ENCODE assay signal across 23 cellular contexts in genomic region chr4:187171731-187172339, GRCh38.
DNase-seq lines count a peak whose midpoint lies in the region; ATAC-seq, FAIRE-seq and TF ChIP-seq lines count a peak whose summit lies in the region.
"Had no signal": no experiment of that assay in that cellular context is flagged by ENCODE, and none has a peak within 500 bp of the region (broad histone marks: within the 10 kb centered on the region; RNA-seq: fewer than 3 reads in every experiment).

No MANE protein-coding gene starts in this region.

- peak overlapping the region in 1 of 3 donors; percentile 43 for H3K4me3 ChIP-seq in breast epithelium
- no peak overlapping the region for H3K4me3 ChIP-seq in suprapubic skin
- no peak overlapping the region for H3K4me3 ChIP-seq in pancreas
- H3K4me3 ChIP-seq: A549 had no signal

- H3K4me1 ChIP-seq in breast epithelium (no peaks in the 10 kb centered on the region), suprapubic skin (no peaks in the 10 kb centered on the region), pancreas (no peaks in the 10 kb centered on the region)
- H3K4me1 ChIP-seq: A549 had no signal

- TF ChIP-seq POLR2A in breast epithelium (IDR thresholded peaks at IDR 0.05) (no peak), suprapubic skin (IDR thresholded peaks at IDR 0.05) (no peak)

- H3K4me1 Mint-ChIP-seq in MCF 10A (ENCODE audit: insufficient read depth, unreplicated experiment) (peaks cover 18% of the 10 kb centered on the region), WTC11 (peaks cover 7% of the 10 kb centered on the region)
- H3K4me1 Mint-ChIP-seq: activated B cell treated with CpG ODN at 0.5 μM for 24 hours; activated naive CD4-positive, alpha-beta T cell treated with anti-CD3 and anti-CD28 coated beads, Interleukin-2, amount 50 U/mL, for 24 hours; CD8-positive, alpha-beta memory T cell had no signal

- TF ChIP-seq CTCF in MCF 10A (IDR thresholded peaks at IDR 0.05; ENCODE audit: unreplicated experiment) (no peak), breast epithelium (IDR thresholded peaks at IDR 0.05) (no peak), WTC11 (IDR thresholded peaks at IDR 0.05) (no peak), suprapubic skin (IDR thresholded peaks at IDR 0.05) (no peak), pancreas (IDR thresholded peaks at IDR 0.05) (no peak)

- H3K27me3 ChIP-seq in breast epithelium: no peaks in the 10 kb centered on the region
- no peaks in the 10 kb centered on the region for H3K27me3 ChIP-seq in suprapubic skin
- H3K27me3 ChIP-seq in pancreas: no peaks in the 10 kb centered on the region

- intact Hi-C loops in MCF 10A (cut with micrococcal nuclease) (loop anchor here (5.0 kb wide), 1 partner anchor 445 kb away; no protein-coding TSS in a partner anchor), breast epithelium (cut with DNase I; ENCODE audit: low total_unique reads) (no loop called here), pancreas (cut with DNase I) (no loop called here)

- H3K27me3 Mint-ChIP-seq in MCF 10A (ENCODE audit: insufficient read depth, unreplicated experiment): no peaks in the 10 kb centered on the region
- H3K27me3 Mint-ChIP-seq in WTC11 (ENCODE audit: low read depth): no peaks in the 10 kb centered on the region
- H3K27me3 Mint-ChIP-seq: activated B cell treated with CpG ODN at 0.5 μM for 24 hours; activated naive CD4-positive, alpha-beta T cell treated with anti-CD3 and anti-CD28 coated beads, Interleukin-2, amount 50 U/mL, for 24 hours; CD8-positive, alpha-beta memory T cell had no signal

- TF ChIP-seq EP300 in suprapubic skin (IDR thresholded peaks at IDR 0.05): no peak

- no TSS peak for BruUV-seq in MCF 10A (replicated peaks; lab: Mats Ljungman, UMichigan)

- H3K27ac Mint-ChIP-seq in MCF 10A (ENCODE audit: low read depth, unreplicated experiment) (peak overlapping the region; percentile 75), WTC11 (no peak overlapping the region)
- H3K27ac Mint-ChIP-seq: activated B cell treated with CpG ODN at 0.5 μM for 24 hours; activated CD8-positive, alpha-beta T cell treated with anti-CD3 and anti-CD28 coated beads, Interleukin-2, amount 10 ng/mL, durations not matched to agents 7 days and 5 days; activated naive CD4-positive, alpha-beta T cell treated with anti-CD3 and anti-CD28 coated beads, Interleukin-2, amount 50 U/mL, for 24 hours; CD8-positive, alpha-beta memory T cell; T-helper 1 cell treated with Interleukin-12 subunit alpha and Interleukin-12 subunit beta and Interleukin-4 antibody, amounts not matched to agents 30 μg/mL and 1 μg/mL, for 36 hours had no signal

- CTCF ChIA-PET in MCF 10A (lab: Yijun Ruan, JAX) (interaction anchor here (0.5 kb wide), 1 partner anchor 27 kb away, joined by 3 read pairs; no protein-coding TSS in a partner anchor), WTC11 (lab: Charles Lee) (no interaction called here)

- H3K4me3 Mint-ChIP-seq in MCF 10A (ENCODE audit: unreplicated experiment): peak overlapping the region; percentile 69
- H3K4me3 Mint-ChIP-seq in WTC11: no peak overlapping the region
- H3K4me3 Mint-ChIP-seq: activated B cell treated with CpG ODN at 0.5 μM for 24 hours; activated CD8-positive, alpha-beta T cell treated with anti-CD3 and anti-CD28 coated beads, Interleukin-2, amount 10 ng/mL, durations not matched to agents 7 days and 5 days; activated naive CD4-positive, alpha-beta T cell treated with anti-CD3 and anti-CD28 coated beads, Interleukin-2, amount 50 U/mL, for 24 hours; CD8-positive, alpha-beta memory T cell; T-helper 1 cell treated with Interleukin-12 subunit alpha and Interleukin-12 subunit beta and Interleukin-4 antibody, amounts not matched to agents 30 μg/mL and 1 μg/mL, for 36 hours had no signal

- POLR2A ChIA-PET in MCF 10A (lab: Yijun Ruan, JAX) (interaction anchor here (0.7 to 1.4 kb wide), 3 partner anchors 20 to 67 kb away, joined by 3 read pairs; no protein-coding TSS in a partner anchor), WTC11 (lab: Charles Lee) (no interaction called here)

- 53% methylated on average over 11 of the region's 11 CpGs for WGBS in suprapubic skin
- 75 to 81% methylated on average over 11 of the region's 11 CpGs for WGBS in pancreas, 2 donors

- no peak overlapping the region for H3K27ac ChIP-seq in breast epithelium
- H3K27ac ChIP-seq in suprapubic skin: peak overlapping the region; percentile 40
- H3K27ac ChIP-seq in pancreas: no peak overlapping the region
- H3K27ac ChIP-seq: A549, HL-60 had no signal

- H3K9me3 ChIP-seq in breast epithelium (no peaks in the 10 kb centered on the region), suprapubic skin (no peaks in the 10 kb centered on the region), pancreas (no peaks in the 10 kb centered on the region)
- H3K9me3 ChIP-seq: A549 had no signal

- peak; percentile 8 for DNase-seq in MCF 10A (ENCODE audit: unreplicated experiment)
- no peak for DNase-seq in breast epithelium (ENCODE audit: low spot score in 2 of 2)
- DNase-seq in WTC11 (ENCODE audit: low spot score): no peak
- DNase-seq in fibroblast of the conjunctiva (ENCODE audit: low read depth): peak; percentile 34
- no peak for DNase-seq in suprapubic skin (ENCODE audit: low spot score in 2 of 2)
- no peak for DNase-seq in NCI-H526 (lab: John Stamatoyannopoulos, UW)
- no peak for DNase-seq in C1 segment of cervical spinal cord (lab: John Stamatoyannopoulos, UW)
- DNase-seq in pancreas: no peak
- DNase-seq: activated B cell treated with CpG ODN at 0.5 μM for 24 hours; activated CD8-positive, alpha-beta T cell treated with anti-CD3 and anti-CD28 coated beads, Interleukin-2, amount 10 ng/mL, durations not matched to agents 7 days and 5 days; activated T-cell treated with anti-CD3 and anti-CD28 coated beads, Interleukin-2, amount 50 U/mL, for 48 hours; CD8-positive, alpha-beta memory T cell; DMS79; GOT3; NCI-H187 treated with DMSO at 0.1 percent for 48 hours; NCI-H510A treated with DMSO at 0.1 percent for 48 hours; right cardiac atrium; Right ventricle myocardium superior; stimulated activated naive CD4-positive, alpha-beta T cell had no signal

- H3K36me3 ChIP-seq in breast epithelium (no peaks in the 10 kb centered on the region), suprapubic skin (no peaks in the 10 kb centered on the region), pancreas (no peaks in the 10 kb centered on the region)

- H3K36me3 Mint-ChIP-seq in MCF 10A (ENCODE audit: insufficient read depth, unreplicated experiment): no peaks in the 10 kb centered on the region
- no peaks in the 10 kb centered on the region for H3K36me3 Mint-ChIP-seq in WTC11
- H3K36me3 Mint-ChIP-seq: activated naive CD4-positive, alpha-beta T cell treated with anti-CD3 and anti-CD28 coated beads, Interleukin-2, amount 50 U/mL, for 24 hours; CD8-positive, alpha-beta memory T cell had no signal

- FAIRE-seq in pancreas (lab: Jason Lieb, UNC): no peak
- FAIRE-seq: A549 had no signal

- ATAC-seq in WTC11 (no peak), pancreas (no peak)
- ATAC-seq: A549; activated CD8-positive, alpha-beta T cell treated with anti-CD3 and anti-CD28 coated beads, Interleukin-2, amount 10 ng/mL, durations not matched to agents 7 days and 5 days had no signal

- no peaks in the 10 kb centered on the region for H3K9me3 Mint-ChIP-seq in MCF 10A (ENCODE audit: unreplicated experiment)
- peaks cover 5% of the 10 kb centered on the region; the same call in 1 of the 2 replicates for H3K9me3 Mint-ChIP-seq in WTC11
- H3K9me3 Mint-ChIP-seq: activated naive CD4-positive, alpha-beta T cell treated with anti-CD3 and anti-CD28 coated beads, Interleukin-2, amount 50 U/mL, for 24 hours had no signal

TF ChIP-seq in WTC11, 78 proteins besides CTCF, POLR2A, EP300 and RAD21:
- TF ChIP-seq GTF2I (CRISPR knock-in tag; conservative IDR thresholded peaks at IDR 0.05): 0 out of 2 replicates have a peak, but pooled peaks have one; percentile 16
- no peak for TF ChIP-seq NR2C2 (CRISPR knock-in tag; IDR thresholded peaks at IDR 0.05)
- no peak for TF ChIP-seq CBFB (CRISPR knock-in tag; IDR thresholded peaks at IDR 0.05; ENCODE audit: low read depth)

Comparison
In these comparisons a context has a peak if more than half of its experiments do, and no peak if none do; other contexts are left out.
1. DNase-seq: peak in MCF 10A (single experiment) and fibroblast of the conjunctiva (single experiment); none in breast epithelium (0 of 2), WTC11 (single experiment), suprapubic skin (0 of 2), NCI-H526 (0 of 2), C1 segment of cervical spinal cord (0 of 14) and pancreas (0 of 6).